1 cellular context compared by ENCODE assay signal in genomic region chr20:64038579-64039292, GRCh38.
TF ChIP-seq lines count a peak whose summit lies in the region.

No MANE protein-coding gene starts in this region.

TF ChIP-seq in K562, 482 proteins besides CTCF, POLR2A, EP300 and RAD21 (continued from another document and continues in another):
- TF ChIP-seq GTF2B (IDR thresholded peaks at IDR 0.05; ENCODE audit: extremely low read depth, insufficient read length), result no peak
- TF ChIP-seq MCM5 (IDR thresholded peaks at IDR 0.05; ENCODE audit: low read depth), result no peak
- 0 out of 2 replicates have a peak, but pooled peaks have one; percentile 71 for TF ChIP-seq STAT6 (CRISPR knock-in tag; IDR thresholded peaks at IDR 0.05)
- no peak for TF ChIP-seq MTF1 (CRISPR knock-in tag; IDR thresholded peaks at IDR 0.05; ENCODE audit: borderline replicate concordance)
- TF ChIP-seq HDAC8 (tag; IDR thresholded peaks at IDR 0.05), result 0 out of 2 replicates have a peak, but pooled peaks have one; percentile 55
- peak; percentile 69 for TF ChIP-seq SP1 (CRISPR knock-in tag; IDR thresholded peaks at IDR 0.05)
- TF ChIP-seq PCBP2 (IDR thresholded peaks at IDR 0.05; ENCODE audit: low read depth, low read length, poor library complexity, severe bottlenecking), result no peak
- TF ChIP-seq FIP1L1 (IDR thresholded peaks at IDR 0.05; ENCODE audit: low read depth, low read length, poor library complexity, severe bottlenecking), result peak; percentile 93
- TF ChIP-seq EZH2 (IDR thresholded peaks at IDR 0.05; ENCODE audit: borderline replicate concordance, low read depth, low read length), result no peak
- no peak for TF ChIP-seq ADNP (tag; IDR thresholded peaks at IDR 0.05)
- TF ChIP-seq CTCFL (IDR thresholded peaks at IDR 0.05; ENCODE audit: borderline replicate concordance, insufficient read depth, low read depth, low read length, poor library complexity, severe bottlenecking), result peak; percentile 75
- TF ChIP-seq POLR2G (IDR thresholded peaks at IDR 0.05; ENCODE audit: low read depth, low read length), result peak; percentile 85
- no peak for TF ChIP-seq ZBTB1 (CRISPR knock-in tag; IDR thresholded peaks at IDR 0.05; ENCODE audit: borderline replicate concordance, low read depth)
- no peak for TF ChIP-seq ZNF253 (CRISPR knock-in tag; conservative IDR thresholded peaks at IDR 0.05)
- TF ChIP-seq CREB3L1 (IDR thresholded peaks at IDR 0.05; ENCODE audit: borderline replicate concordance, low read depth), result peak; percentile 70; the same call in 1 of the 2 replicates
- TF ChIP-seq STAG1 (CRISPR knock-in tag; IDR thresholded peaks at IDR 0.05; ENCODE audit: borderline replicate concordance), result peak; percentile 46; the same call in 1 of the 2 replicates
- TF ChIP-seq RCOR1 (IDR thresholded peaks at IDR 0.05; ENCODE audit: borderline replicate concordance in 1 of 2, low read depth in 2 of 2, low read length in 2 of 2), result 0 out of 4 replicates have a peak, but pooled peaks have one; percentile 24 to 26
- TF ChIP-seq ZNF583 (CRISPR knock-in tag; IDR thresholded peaks at IDR 0.05), result no peak
- TF ChIP-seq ZBTB7A (IDR thresholded peaks at IDR 0.05; ENCODE audit: borderline replicate concordance, control insufficient read depth, low read depth, low read length), result peak; percentile 89
- TF ChIP-seq JUND (IDR thresholded peaks at IDR 0.05; ENCODE audit: borderline replicate concordance, low read depth, low read length), result 0 out of 2 replicates have a peak, but pooled peaks have one; percentile 11
- TF ChIP-seq JUND (tag; IDR thresholded peaks at IDR 0.05; ENCODE audit: borderline replicate concordance, low read depth, low read length), result no peak
- peak; percentile 79 for TF ChIP-seq U2AF1 (optimal IDR thresholded peaks at IDR 0.05; ENCODE audit: low read depth, low read length)
- TF ChIP-seq GABPB1 (CRISPR knock-in tag; IDR thresholded peaks at IDR 0.05), result peak; percentile 73
- TF ChIP-seq ATF7 (IDR thresholded peaks at IDR 0.05), result no peak; the same call in 1 of the 2 replicates
- peak; percentile 3; the same call in 1 of the 2 replicates for TF ChIP-seq KLF16 (IDR thresholded peaks at IDR 0.05)
- TF ChIP-seq YY1 (IDR thresholded peaks at IDR 0.05; ENCODE audit: borderline replicate concordance in 1 of 3, control insufficient read depth in 1 of 3, extremely low read depth in 1 of 3, insufficient read depth in 3 of 3, insufficient read length in 1 of 3, insufficient replicate concordance in 2 of 3, low read depth in 1 of 3, low read length in 2 of 3), result peak in 2 of 3 experiments; percentile 30 to 46
- TF ChIP-seq UBTF (IDR thresholded peaks at IDR 0.05; ENCODE audit: borderline replicate concordance in 1 of 2, low read depth in 2 of 2, low read length in 2 of 2), result peak; percentile 92 to 96
- no peak for TF ChIP-seq ID3 (CRISPR knock-in tag; IDR thresholded peaks at IDR 0.05)
- peak; percentile 50; the same call in 1 of the 2 replicates for TF ChIP-seq ID3 (tag; IDR thresholded peaks at IDR 0.05)
- peak; percentile 43 for TF ChIP-seq RBBP5 (IDR thresholded peaks at IDR 0.05; ENCODE audit: borderline replicate concordance, insufficient read depth, low read length, poor library complexity, severe bottlenecking)
- peak; percentile 78 for TF ChIP-seq ZNF740 (CRISPR knock-in tag; IDR thresholded peaks at IDR 0.05)
- TF ChIP-seq ZNF740 (tag; IDR thresholded peaks at IDR 0.05), result no peak
- TF ChIP-seq NFIC (IDR thresholded peaks at IDR 0.05), result peak; percentile 51
- TF ChIP-seq CUX1 (CRISPR knock-in tag; IDR thresholded peaks at IDR 0.05), result no peak
- TF ChIP-seq HMG20A (CRISPR knock-in tag; conservative IDR thresholded peaks at IDR 0.05), result no peak
- no peak for TF ChIP-seq THRA (IDR thresholded peaks at IDR 0.05)
- TF ChIP-seq NR4A1 (CRISPR knock-in tag; IDR thresholded peaks at IDR 0.05), result peak; percentile 78
- no peak for TF ChIP-seq NR4A1 (tag; IDR thresholded peaks at IDR 0.05)
- TF ChIP-seq ZFX (CRISPR knock-in tag; IDR thresholded peaks at IDR 0.05), result peak; percentile 98
- TF ChIP-seq ZBTB9 (CRISPR knock-in tag; IDR thresholded peaks at IDR 0.05), result peak; percentile 58; the same call in 1 of the 2 replicates
- peak; percentile 58 for TF ChIP-seq PHF20 (IDR thresholded peaks at IDR 0.05; ENCODE audit: partially characterized antibody)
- TF ChIP-seq ZNF830 (CRISPR knock-in tag; IDR thresholded peaks at IDR 0.05), result no peak
- TF ChIP-seq MCM7 (IDR thresholded peaks at IDR 0.05), result no peak
